Comparison of ENCODE assay signal across 8 cellular contexts in the genomic region with DNA sequence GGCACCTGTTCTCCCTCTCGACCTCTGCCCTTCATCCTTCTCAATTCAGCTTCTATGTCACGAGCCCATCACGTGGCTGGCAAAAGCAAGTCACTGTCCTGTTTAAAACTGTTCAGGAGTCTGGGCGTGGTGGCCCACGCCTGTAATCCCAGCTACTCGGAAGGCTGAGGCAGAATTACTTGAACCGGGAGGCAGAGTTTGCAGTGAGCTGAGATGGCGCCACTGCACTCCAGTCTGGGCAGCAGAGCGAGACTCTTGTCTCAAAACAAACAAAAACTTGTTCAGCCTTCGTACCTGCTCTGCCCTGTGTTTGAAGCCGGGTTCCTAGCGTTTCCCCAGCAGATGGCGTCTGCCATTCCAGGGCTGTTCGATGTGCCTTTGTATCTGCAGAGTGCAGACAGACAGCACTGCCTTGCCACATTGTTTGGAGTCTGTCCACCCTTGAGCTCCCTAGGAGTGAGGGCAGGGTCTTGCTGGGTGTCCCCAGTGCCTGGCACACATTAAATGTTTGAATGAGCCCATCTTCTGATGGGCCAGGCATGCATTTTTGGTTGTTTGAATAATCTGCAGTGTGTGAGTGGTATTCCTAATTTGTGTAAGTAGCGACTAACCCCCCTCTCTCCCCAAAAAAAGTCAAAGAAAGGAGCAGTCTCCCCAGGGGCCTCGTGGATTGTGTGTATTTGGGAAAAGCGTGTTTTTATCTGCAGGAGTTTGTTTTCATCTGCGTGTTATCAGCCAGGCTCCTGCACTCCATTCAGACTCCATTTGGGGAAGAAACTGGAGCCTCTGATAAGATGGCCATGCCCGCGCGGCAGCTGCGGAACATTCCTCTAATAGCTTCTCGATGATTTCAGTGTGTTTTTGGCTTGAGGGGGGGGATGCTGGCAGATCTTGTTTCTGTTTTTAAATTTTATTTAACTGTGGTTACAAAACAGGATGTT.
DNase-seq lines count a peak whose midpoint lies in the region; ATAC-seq and TF ChIP-seq lines count a peak whose summit lies in the region.

No MANE protein-coding gene starts in this region.

- H3K27ac ChIP-seq in right cardiac atrium (ENCODE audit: low read length): peak overlapping the region; percentile 78
- peak overlapping the region; percentile 75 for H3K27ac ChIP-seq in smooth muscle cell (ENCODE audit: low read depth)

- DNase-seq in activated naive CD8-positive, alpha-beta T cell treated with anti-CD3 and anti-CD28 coated beads, Interleukin-2, amount 10 ng/mL, durations not matched to agents 7 days and 5 days: no peak
- DNase-seq in activated naive CD8-positive, alpha-beta T cell treated with anti-CD3 and anti-CD28 coated beads, Interleukin-2, amount 50 U/mL, for 24 hours: no peak
- DNase-seq in NCI-H2029 (lab: John Stamatoyannopoulos, UW): peak; percentile 83
- DNase-seq in activated CD8-positive, alpha-beta T cell treated with anti-CD3 and anti-CD28 coated beads for 36 hours: peak; percentile 32
- peak in 2 of 3 donors; percentile 77 to 84 for DNase-seq in right cardiac atrium
- no peak for DNase-seq in smooth muscle cell (lab: John Stamatoyannopoulos, UW; ENCODE audit: unreplicated experiment)

- H2AFZ ChIP-seq in smooth muscle cell (ENCODE audit: low read depth): no peak overlapping the region

- H3F3A ChIP-seq in smooth muscle cell (ENCODE audit: low read depth): no peaks in the 10 kb centered on the region

- POLR2A ChIA-PET in activated naive CD8-positive, alpha-beta T cell treated with anti-CD3 and anti-CD28 coated beads, Interleukin-2, amount 10 ng/mL, durations not matched to agents 7 days and 5 days (lab: Charles Lee): interaction anchor here (0.8 kb wide), 1 partner anchor 8 kb away, joined by 3 read pairs; no protein-coding TSS in a partner anchor
- POLR2A ChIA-PET in activated CD8-positive, alpha-beta T cell treated with anti-CD3 and anti-CD28 coated beads for 36 hours (lab: Charles Lee): interaction anchor here (1.4 kb wide), 1 partner anchor 11 kb away, joined by 4 read pairs; no protein-coding TSS in a partner anchor

- peaks cover 19% of the 10 kb centered on the region for H3K79me2 ChIP-seq in smooth muscle cell (ENCODE audit: low read depth)

- H3K36me3 Mint-ChIP-seq in activated naive CD8-positive, alpha-beta T cell treated with anti-CD3 and anti-CD28 coated beads, Interleukin-2, amount 10 ng/mL, durations not matched to agents 7 days and 5 days: peaks cover 11% of the 10 kb centered on the region
- peaks cover 17% of the 10 kb centered on the region for H3K36me3 Mint-ChIP-seq in activated naive CD8-positive, alpha-beta T cell treated with anti-CD3 and anti-CD28 coated beads, Interleukin-2, amount 50 U/mL, for 24 hours (ENCODE audit: low read depth)
- H3K36me3 Mint-ChIP-seq in activated CD8-positive, alpha-beta T cell treated with anti-CD3 and anti-CD28 coated beads for 36 hours (ENCODE audit: low read depth): peaks cover 25% of the 10 kb centered on the region

- H3K27ac Mint-ChIP-seq in activated naive CD8-positive, alpha-beta T cell treated with anti-CD3 and anti-CD28 coated beads, Interleukin-2, amount 10 ng/mL, durations not matched to agents 7 days and 5 days: peak overlapping the region; percentile 28
- no peak overlapping the region for H3K27ac Mint-ChIP-seq in activated naive CD8-positive, alpha-beta T cell treated with anti-CD3 and anti-CD28 coated beads, Interleukin-2, amount 50 U/mL, for 24 hours
- H3K27ac Mint-ChIP-seq in activated CD8-positive, alpha-beta T cell treated with anti-CD3 and anti-CD28 coated beads for 36 hours: no peak overlapping the region

- H3K36me3 ChIP-seq in smooth muscle cell (ENCODE audit: low read depth): peaks cover 4% of the 10 kb centered on the region

- TF ChIP-seq CTCF in activated CD8-positive, alpha-beta T cell treated with anti-CD3 and anti-CD28 coated beads for 36 hours (IDR thresholded peaks at IDR 0.05): peak; percentile 28
- peak; percentile 45 for TF ChIP-seq CTCF in smooth muscle cell (IDR thresholded peaks at IDR 0.05; ENCODE audit: borderline replicate concordance, insufficient read depth, poor library complexity, severe bottlenecking)

- peak; percentile 48 for ATAC-seq in activated naive CD8-positive, alpha-beta T cell treated with anti-CD3 and anti-CD28 coated beads, Interleukin-2, amount 10 ng/mL, durations not matched to agents 7 days and 5 days (ENCODE audit: low read depth)
- ATAC-seq in activated naive CD8-positive, alpha-beta T cell treated with anti-CD3 and anti-CD28 coated beads, Interleukin-2, amount 50 U/mL, for 24 hours: no peak
- ATAC-seq in activated CD8-positive, alpha-beta T cell treated with anti-CD3 and anti-CD28 coated beads for 36 hours: peak; percentile 39
- ATAC-seq in right cardiac atrium (peak; percentile 60 to 67), HG02852 (IDR thresholded peaks at IDR 0.05; ENCODE audit: unreplicated experiment) (no peak), HG03280 (IDR thresholded peaks at IDR 0.05; ENCODE audit: unreplicated experiment) (no peak)

- intact Hi-C loops in activated CD8-positive, alpha-beta T cell treated with anti-CD3 and anti-CD28 coated beads for 36 hours (cut with micrococcal nuclease): no loop called here
- intact Hi-C loops in right cardiac atrium (cut with DNase I): no loop called here

- H3K4me2 ChIP-seq in smooth muscle cell: peak overlapping the region; percentile 72

- peaks cover 57% of the 10 kb centered on the region for H4K20me1 ChIP-seq in smooth muscle cell (ENCODE audit: low read depth)

- H3K4me3 Mint-ChIP-seq in activated naive CD8-positive, alpha-beta T cell treated with anti-CD3 and anti-CD28 coated beads, Interleukin-2, amount 10 ng/mL, durations not matched to agents 7 days and 5 days: no peak overlapping the region
- H3K4me3 Mint-ChIP-seq in activated naive CD8-positive, alpha-beta T cell treated with anti-CD3 and anti-CD28 coated beads, Interleukin-2, amount 50 U/mL, for 24 hours: no peak overlapping the region
- H3K4me3 Mint-ChIP-seq in activated CD8-positive, alpha-beta T cell treated with anti-CD3 and anti-CD28 coated beads for 36 hours: no peak overlapping the region

- CTCF ChIA-PET in activated CD8-positive, alpha-beta T cell treated with anti-CD3 and anti-CD28 coated beads for 36 hours (lab: Charles Lee): interaction anchor here (0.7 to 1.8 kb wide), 5 partner anchors 12 to 434 kb away, joined by 3 to 8 read pairs (median 3); no protein-coding TSS in a partner anchor

- peaks cover 13% of the 10 kb centered on the region for H3K4me1 Mint-ChIP-seq in activated naive CD8-positive, alpha-beta T cell treated with anti-CD3 and anti-CD28 coated beads, Interleukin-2, amount 10 ng/mL, durations not matched to agents 7 days and 5 days
- peaks cover 21% of the 10 kb centered on the region for H3K4me1 Mint-ChIP-seq in activated naive CD8-positive, alpha-beta T cell treated with anti-CD3 and anti-CD28 coated beads, Interleukin-2, amount 50 U/mL, for 24 hours
- H3K4me1 Mint-ChIP-seq in activated CD8-positive, alpha-beta T cell treated with anti-CD3 and anti-CD28 coated beads for 36 hours (ENCODE audit: low read depth): peaks cover 13% of the 10 kb centered on the region

- no peaks in the 10 kb centered on the region for H3K9me3 Mint-ChIP-seq in activated naive CD8-positive, alpha-beta T cell treated with anti-CD3 and anti-CD28 coated beads, Interleukin-2, amount 10 ng/mL, durations not matched to agents 7 days and 5 days
- H3K9me3 Mint-ChIP-seq in activated naive CD8-positive, alpha-beta T cell treated with anti-CD3 and anti-CD28 coated beads, Interleukin-2, amount 50 U/mL, for 24 hours: no peaks in the 10 kb centered on the region
- H3K9me3 Mint-ChIP-seq in activated CD8-positive, alpha-beta T cell treated with anti-CD3 and anti-CD28 coated beads for 36 hours: no peaks in the 10 kb centered on the region

- no peaks in the 10 kb centered on the region for H3K9me3 ChIP-seq in right cardiac atrium (ENCODE audit: control insufficient read depth, low read length)
- no peaks in the 10 kb centered on the region for H3K9me3 ChIP-seq in smooth muscle cell (replicated peaks; ENCODE audit: low read depth)

- 28% methylated on average over 23 of the region's 23 CpGs for WGBS in right cardiac atrium
- WGBS in smooth muscle cell (ENCODE audit: low lambda C conversion rate): 45% methylated on average over 23 of the region's 23 CpGs

- H3K4me1 ChIP-seq in right cardiac atrium (ENCODE audit: control insufficient read depth, insufficient read depth, low read length) (peaks cover 11% of the 10 kb centered on the region), smooth muscle cell (ENCODE audit: low read depth) (peaks cover 4% of the 10 kb centered on the region)

- H3K27me3 ChIP-seq in right cardiac atrium (ENCODE audit: control insufficient read depth, insufficient read depth): no peaks in the 10 kb centered on the region
- H3K27me3 ChIP-seq in smooth muscle cell (ENCODE audit: low read depth): no peaks in the 10 kb centered on the region

- H3K9ac ChIP-seq in smooth muscle cell (ENCODE audit: low read depth): peak overlapping the region; percentile 38

- H3K4me3 ChIP-seq in right cardiac atrium (ENCODE audit: low read length): no peak overlapping the region
- H3K4me3 ChIP-seq in smooth muscle cell: no peak overlapping the region

- no peaks in the 10 kb centered on the region for H3K27me3 Mint-ChIP-seq in activated naive CD8-positive, alpha-beta T cell treated with anti-CD3 and anti-CD28 coated beads, Interleukin-2, amount 10 ng/mL, durations not matched to agents 7 days and 5 days
- H3K27me3 Mint-ChIP-seq in activated naive CD8-positive, alpha-beta T cell treated with anti-CD3 and anti-CD28 coated beads, Interleukin-2, amount 50 U/mL, for 24 hours: no peaks in the 10 kb centered on the region
- no peaks in the 10 kb centered on the region for H3K27me3 Mint-ChIP-seq in activated CD8-positive, alpha-beta T cell treated with anti-CD3 and anti-CD28 coated beads for 36 hours

Comparison
In these comparisons a context has a peak if more than half of its experiments do, and no peak if none do; other contexts are left out.
1. ATAC-seq: peak in activated naive CD8-positive, alpha-beta T cell treated with anti-CD3 and anti-CD28 coated beads, Interleukin-2, amount 10 ng/mL, durations not matched to agents 7 days and 5 days (single experiment), activated CD8-positive, alpha-beta T cell treated with anti-CD3 and anti-CD28 coated beads for 36 hours (single experiment) and right cardiac atrium (2 of 2); none in activated naive CD8-positive, alpha-beta T cell treated with anti-CD3 and anti-CD28 coated beads, Interleukin-2, amount 50 U/mL, for 24 hours (single experiment), HG02852 (single experiment) and HG03280 (single experiment).
2. DNase-seq: peak in NCI-H2029 (single experiment), activated CD8-positive, alpha-beta T cell treated with anti-CD3 and anti-CD28 coated beads for 36 hours (single experiment) and right cardiac atrium (2 of 3); none in activated naive CD8-positive, alpha-beta T cell treated with anti-CD3 and anti-CD28 coated beads, Interleukin-2, amount 10 ng/mL, durations not matched to agents 7 days and 5 days (single experiment), activated naive CD8-positive, alpha-beta T cell treated with anti-CD3 and anti-CD28 coated beads, Interleukin-2, amount 50 U/mL, for 24 hours (single experiment) and smooth muscle cell (single experiment).